In the genomic region with DNA sequence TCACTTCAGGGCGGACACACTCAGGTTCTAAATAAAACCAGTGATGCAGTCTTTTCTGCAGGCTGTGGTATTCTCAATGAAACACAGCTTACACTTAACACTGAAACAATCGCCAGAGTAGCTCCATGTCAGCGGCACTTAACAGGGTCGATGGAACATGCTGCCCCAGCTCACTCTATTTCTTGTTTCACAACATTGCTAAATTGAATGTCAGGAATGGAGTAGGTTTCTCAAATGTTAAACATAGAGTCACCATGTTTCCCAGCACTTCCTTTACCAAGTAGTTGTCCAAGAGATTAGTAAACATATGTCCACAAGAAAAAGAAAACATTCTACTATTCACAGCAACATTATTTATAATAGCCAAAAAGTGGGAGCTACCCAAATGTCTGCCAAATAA, we compare ENCODE assay signal across 2 cellular contexts.
TF ChIP-seq lines count a peak whose summit lies in the region.

No MANE protein-coding gene starts in this region.

TF ChIP-seq in SK-N-SH, 30 proteins besides CTCF, POLR2A, EP300 and RAD21 (continued from another document):
- TF ChIP-seq, protein P1, sequence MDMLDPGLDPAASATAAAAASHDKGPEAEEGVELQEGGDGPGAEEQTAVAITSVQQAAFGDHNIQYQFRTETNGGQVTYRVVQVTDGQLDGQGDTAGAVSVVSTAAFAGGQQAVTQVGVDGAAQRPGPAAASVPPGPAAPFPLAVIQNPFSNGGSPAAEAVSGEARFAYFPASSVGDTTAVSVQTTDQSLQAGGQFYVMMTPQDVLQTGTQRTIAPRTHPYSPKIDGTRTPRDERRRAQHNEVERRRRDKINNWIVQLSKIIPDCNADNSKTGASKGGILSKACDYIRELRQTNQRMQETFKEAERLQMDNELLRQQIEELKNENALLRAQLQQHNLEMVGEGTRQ (IDR thresholded peaks at IDR 0.05; ENCODE audit: borderline replicate concordance, low read depth, low read length), result no peak
- TF ChIP-seq POLR2AphosphoS5 (IDR thresholded peaks at IDR 0.05; ENCODE audit: low read depth, low read length), result no peak
- no peak for TF ChIP-seq TAF1 (IDR thresholded peaks at IDR 0.05; ENCODE audit: borderline replicate concordance, low read depth, low read length)
- TF ChIP-seq SMC3 (IDR thresholded peaks at IDR 0.05; ENCODE audit: low read depth, low read length), result no peak
- no peak for TF ChIP-seq GATA2 (CRISPR knock-in tag; IDR thresholded peaks at IDR 0.05)
- TF ChIP-seq GABPA (IDR thresholded peaks at IDR 0.05; ENCODE audit: low read depth), result no peak
- TF ChIP-seq MXI1 (IDR thresholded peaks at IDR 0.05; ENCODE audit: low read depth, low read length), result no peak
- TF ChIP-seq JUND (IDR thresholded peaks at IDR 0.05), result no peak
- TF ChIP-seq YY1 (IDR thresholded peaks at IDR 0.05; ENCODE audit: low read depth), result no peak
- TF ChIP-seq, protein P2, sequence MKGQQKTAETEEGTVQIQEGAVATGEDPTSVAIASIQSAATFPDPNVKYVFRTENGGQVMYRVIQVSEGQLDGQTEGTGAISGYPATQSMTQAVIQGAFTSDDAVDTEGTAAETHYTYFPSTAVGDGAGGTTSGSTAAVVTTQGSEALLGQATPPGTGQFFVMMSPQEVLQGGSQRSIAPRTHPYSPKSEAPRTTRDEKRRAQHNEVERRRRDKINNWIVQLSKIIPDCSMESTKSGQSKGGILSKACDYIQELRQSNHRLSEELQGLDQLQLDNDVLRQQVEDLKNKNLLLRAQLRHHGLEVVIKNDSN (IDR thresholded peaks at IDR 0.05; ENCODE audit: borderline replicate concordance, low read depth), result no peak
- no peak for TF ChIP-seq FOXM1 (IDR thresholded peaks at IDR 0.05; ENCODE audit: low read depth)
- TF ChIP-seq, protein P3, sequence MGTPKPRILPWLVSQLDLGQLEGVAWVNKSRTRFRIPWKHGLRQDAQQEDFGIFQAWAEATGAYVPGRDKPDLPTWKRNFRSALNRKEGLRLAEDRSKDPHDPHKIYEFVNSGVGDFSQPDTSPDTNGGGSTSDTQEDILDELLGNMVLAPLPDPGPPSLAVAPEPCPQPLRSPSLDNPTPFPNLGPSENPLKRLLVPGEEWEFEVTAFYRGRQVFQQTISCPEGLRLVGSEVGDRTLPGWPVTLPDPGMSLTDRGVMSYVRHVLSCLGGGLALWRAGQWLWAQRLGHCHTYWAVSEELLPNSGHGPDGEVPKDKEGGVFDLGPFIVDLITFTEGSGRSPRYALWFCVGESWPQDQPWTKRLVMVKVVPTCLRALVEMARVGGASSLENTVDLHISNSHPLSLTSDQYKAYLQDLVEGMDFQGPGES (IDR thresholded peaks at IDR 0.05; ENCODE audit: low read depth, low read length), result no peak

TF ChIP-seq in SK-N-SH treated with all-trans-retinoic acid at 6 μM for 48 hours, 23 proteins besides CTCF, POLR2A, EP300 and RAD21 (continued from another document):
- TF ChIP-seq, protein P4, sequence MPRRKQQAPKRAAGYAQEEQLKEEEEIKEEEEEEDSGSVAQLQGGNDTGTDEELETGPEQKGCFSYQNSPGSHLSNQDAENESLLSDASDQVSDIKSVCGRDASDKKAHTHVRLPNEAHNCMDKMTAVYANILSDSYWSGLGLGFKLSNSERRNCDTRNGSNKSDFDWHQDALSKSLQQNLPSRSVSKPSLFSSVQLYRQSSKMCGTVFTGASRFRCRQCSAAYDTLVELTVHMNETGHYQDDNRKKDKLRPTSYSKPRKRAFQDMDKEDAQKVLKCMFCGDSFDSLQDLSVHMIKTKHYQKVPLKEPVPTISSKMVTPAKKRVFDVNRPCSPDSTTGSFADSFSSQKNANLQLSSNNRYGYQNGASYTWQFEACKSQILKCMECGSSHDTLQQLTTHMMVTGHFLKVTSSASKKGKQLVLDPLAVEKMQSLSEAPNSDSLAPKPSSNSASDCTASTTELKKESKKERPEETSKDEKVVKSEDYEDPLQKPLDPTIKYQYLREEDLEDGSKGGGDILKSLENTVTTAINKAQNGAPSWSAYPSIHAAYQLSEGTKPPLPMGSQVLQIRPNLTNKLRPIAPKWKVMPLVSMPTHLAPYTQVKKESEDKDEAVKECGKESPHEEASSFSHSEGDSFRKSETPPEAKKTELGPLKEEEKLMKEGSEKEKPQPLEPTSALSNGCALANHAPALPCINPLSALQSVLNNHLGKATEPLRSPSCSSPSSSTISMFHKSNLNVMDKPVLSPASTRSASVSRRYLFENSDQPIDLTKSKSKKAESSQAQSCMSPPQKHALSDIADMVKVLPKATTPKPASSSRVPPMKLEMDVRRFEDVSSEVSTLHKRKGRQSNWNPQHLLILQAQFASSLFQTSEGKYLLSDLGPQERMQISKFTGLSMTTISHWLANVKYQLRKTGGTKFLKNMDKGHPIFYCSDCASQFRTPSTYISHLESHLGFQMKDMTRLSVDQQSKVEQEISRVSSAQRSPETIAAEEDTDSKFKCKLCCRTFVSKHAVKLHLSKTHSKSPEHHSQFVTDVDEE (CRISPR knock-in tag; IDR thresholded peaks at IDR 0.05), result no peak
- TF ChIP-seq SNAI2 (CRISPR knock-in tag; IDR thresholded peaks at IDR 0.05) (no peak), CSDC2 (CRISPR knock-in tag; IDR thresholded peaks at IDR 0.05) (no peak), PPARA (CRISPR knock-in tag; IDR thresholded peaks at IDR 0.05; ENCODE audit: borderline replicate concordance) (no peak), ZFP3 (CRISPR knock-in tag; IDR thresholded peaks at IDR 0.05) (no peak), TOX (CRISPR knock-in tag; IDR thresholded peaks at IDR 0.05; ENCODE audit: borderline replicate concordance) (no peak)
- TF ChIP-seq, protein P5, sequence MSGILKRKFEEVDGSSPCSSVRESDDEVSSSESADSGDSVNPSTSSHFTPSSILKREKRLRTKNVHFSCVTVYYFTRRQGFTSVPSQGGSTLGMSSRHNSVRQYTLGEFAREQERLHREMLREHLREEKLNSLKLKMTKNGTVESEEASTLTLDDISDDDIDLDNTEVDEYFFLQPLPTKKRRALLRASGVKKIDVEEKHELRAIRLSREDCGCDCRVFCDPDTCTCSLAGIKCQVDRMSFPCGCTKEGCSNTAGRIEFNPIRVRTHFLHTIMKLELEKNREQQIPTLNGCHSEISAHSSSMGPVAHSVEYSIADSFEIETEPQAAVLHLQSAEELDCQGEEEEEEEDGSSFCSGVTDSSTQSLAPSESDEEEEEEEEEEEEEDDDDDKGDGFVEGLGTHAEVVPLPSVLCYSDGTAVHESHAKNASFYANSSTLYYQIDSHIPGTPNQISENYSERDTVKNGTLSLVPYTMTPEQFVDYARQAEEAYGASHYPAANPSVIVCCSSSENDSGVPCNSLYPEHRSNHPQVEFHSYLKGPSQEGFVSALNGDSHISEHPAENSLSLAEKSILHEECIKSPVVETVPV (CRISPR knock-in tag; IDR thresholded peaks at IDR 0.05), result no peak
- TF ChIP-seq, protein P6, sequence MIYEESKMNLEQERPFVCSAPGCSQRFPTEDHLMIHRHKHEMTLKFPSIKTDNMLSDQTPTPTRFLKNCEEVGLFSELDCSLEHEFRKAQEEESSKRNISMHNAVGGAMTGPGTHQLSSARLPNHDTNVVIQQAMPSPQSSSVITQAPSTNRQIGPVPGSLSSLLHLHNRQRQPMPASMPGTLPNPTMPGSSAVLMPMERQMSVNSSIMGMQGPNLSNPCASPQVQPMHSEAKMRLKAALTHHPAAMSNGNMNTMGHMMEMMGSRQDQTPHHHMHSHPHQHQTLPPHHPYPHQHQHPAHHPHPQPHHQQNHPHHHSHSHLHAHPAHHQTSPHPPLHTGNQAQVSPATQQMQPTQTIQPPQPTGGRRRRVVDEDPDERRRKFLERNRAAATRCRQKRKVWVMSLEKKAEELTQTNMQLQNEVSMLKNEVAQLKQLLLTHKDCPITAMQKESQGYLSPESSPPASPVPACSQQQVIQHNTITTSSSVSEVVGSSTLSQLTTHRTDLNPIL (CRISPR knock-in tag; IDR thresholded peaks at IDR 0.05; ENCODE audit: low read depth), result no peak
- TF ChIP-seq, protein P7, sequence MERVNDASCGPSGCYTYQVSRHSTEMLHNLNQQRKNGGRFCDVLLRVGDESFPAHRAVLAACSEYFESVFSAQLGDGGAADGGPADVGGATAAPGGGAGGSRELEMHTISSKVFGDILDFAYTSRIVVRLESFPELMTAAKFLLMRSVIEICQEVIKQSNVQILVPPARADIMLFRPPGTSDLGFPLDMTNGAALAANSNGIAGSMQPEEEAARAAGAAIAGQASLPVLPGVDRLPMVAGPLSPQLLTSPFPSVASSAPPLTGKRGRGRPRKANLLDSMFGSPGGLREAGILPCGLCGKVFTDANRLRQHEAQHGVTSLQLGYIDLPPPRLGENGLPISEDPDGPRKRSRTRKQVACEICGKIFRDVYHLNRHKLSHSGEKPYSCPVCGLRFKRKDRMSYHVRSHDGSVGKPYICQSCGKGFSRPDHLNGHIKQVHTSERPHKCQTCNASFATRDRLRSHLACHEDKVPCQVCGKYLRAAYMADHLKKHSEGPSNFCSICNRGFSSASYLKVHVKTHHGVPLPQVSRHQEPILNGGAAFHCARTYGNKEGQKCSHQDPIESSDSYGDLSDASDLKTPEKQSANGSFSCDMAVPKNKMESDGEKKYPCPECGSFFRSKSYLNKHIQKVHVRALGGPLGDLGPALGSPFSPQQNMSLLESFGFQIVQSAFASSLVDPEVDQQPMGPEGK (CRISPR knock-in tag; IDR thresholded peaks at IDR 0.05; ENCODE audit: borderline replicate concordance), result no peak
- TF ChIP-seq, protein P8, sequence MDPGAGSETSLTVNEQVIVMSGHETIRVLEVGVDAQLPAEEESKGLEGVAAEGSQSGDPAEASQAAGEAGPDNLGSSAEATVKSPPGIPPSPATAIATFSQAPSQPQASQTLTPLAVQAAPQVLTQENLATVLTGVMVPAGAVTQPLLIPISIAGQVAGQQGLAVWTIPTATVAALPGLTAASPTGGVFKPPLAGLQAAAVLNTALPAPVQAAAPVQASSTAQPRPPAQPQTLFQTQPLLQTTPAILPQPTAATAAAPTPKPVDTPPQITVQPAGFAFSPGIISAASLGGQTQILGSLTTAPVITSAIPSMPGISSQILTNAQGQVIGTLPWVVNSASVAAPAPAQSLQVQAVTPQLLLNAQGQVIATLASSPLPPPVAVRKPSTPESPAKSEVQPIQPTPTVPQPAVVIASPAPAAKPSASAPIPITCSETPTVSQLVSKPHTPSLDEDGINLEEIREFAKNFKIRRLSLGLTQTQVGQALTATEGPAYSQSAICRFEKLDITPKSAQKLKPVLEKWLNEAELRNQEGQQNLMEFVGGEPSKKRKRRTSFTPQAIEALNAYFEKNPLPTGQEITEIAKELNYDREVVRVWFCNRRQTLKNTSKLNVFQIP (CRISPR knock-in tag; IDR thresholded peaks at IDR 0.05; ENCODE audit: borderline replicate concordance, low read depth), result no peak
TF ChIP-seq in SK-N-SH treated with all-trans-retinoic acid at 6 μM for 48 hours: peak in this region for 0.
